ENCODE assay signal across 9 cellular contexts in genomic region chr9:73155389-73155788, GRCh38. TPM values are rescaled to one million over a fixed set of nuclear protein-coding genes. Genes with fewer than 3 reads are reported as not detected.
DNase-seq lines count a peak whose midpoint lies in the region; ATAC-seq and TF ChIP-seq lines count a peak whose summit lies in the region.
"Had no signal": no experiment of that assay in that cellular context is flagged by ENCODE, and none has a peak within 500 bp of the region (broad histone marks: within the 10 kb centered on the region; RNA-seq: fewer than 3 reads in every experiment).

No MANE protein-coding gene starts in this region.

- WGBS in mesodermal cell (ENCODE audit: insufficient coverage in 2 of 2), 2 experiments: 90% methylated on average over 2 of the region's 3 CpGs; no CpG with 5 or more reads in 1 of the 2 experiments

- no peak for ATAC-seq in left lobe of liver

- no peak overlapping the region for H3K27ac ChIP-seq in mesodermal cell (ENCODE audit: low read depth, low read length, severe bottlenecking)

- in situ Hi-C loops in astrocyte of the cerebellum (cut with HindIII; ENCODE audit: low sequenced_read_pairs): no loop called here

- H3K4me1 ChIP-seq in mesodermal cell (ENCODE audit: control insufficient read depth, insufficient read depth, low read length, poor library complexity, severe bottlenecking): peaks cover 8% of the 10 kb centered on the region

- H3K9me3 ChIP-seq in mesodermal cell (ENCODE audit: control insufficient read depth, low read length): no peaks in the 10 kb centered on the region

- peaks cover 46% of the 10 kb centered on the region for H3K36me3 ChIP-seq in mesodermal cell (ENCODE audit: control insufficient read depth, insufficient read depth, low read length)

- TF ChIP-seq CTCF in AG10803 (conservative IDR thresholded peaks at IDR 0.05; ENCODE audit: low read length) (no peak), astrocyte of the cerebellum (IDR thresholded peaks at IDR 0.05; ENCODE audit: low read depth, low read length, missing control alignments) (no peak)

- peak overlapping the region; percentile 59 for H3K4me3 ChIP-seq in AG10803 (ENCODE audit: low read length)
- peak overlapping the region; percentile 68 for H3K4me3 ChIP-seq in astrocyte of the cerebellum (ENCODE audit: low read depth, low read length)
- peak overlapping the region; percentile 72 for H3K4me3 ChIP-seq in mesodermal cell (ENCODE audit: extremely low read depth, insufficient read depth, low read length, poor library complexity, severe bottlenecking)

- DNase-seq in AG10803 (ENCODE audit: low read depth) (no peak), HT-29 (ENCODE audit: low spot score) (peak; percentile 33), astrocyte of the cerebellum (ENCODE audit: low read depth) (no peak), NCI-H2107 (lab: John Stamatoyannopoulos, UW) (no peak), dedifferentiated amniotic fluid mesenchymal stem cell (ENCODE audit: extremely low spot score) (no peak), left lobe of liver (ENCODE audit: low spot score) (no peak), DMS79 treated with DMSO at 0.1 percent for 48 hours (lab: John Stamatoyannopoulos, UW) (no peak)
- DNase-seq: NCI-H1694 treated with DMSO at 0.1 percent for 48 hours had no signal

RNA-seq across cellular contexts. Expression of gene ANXA1, which starts 3.7 kb away (rescaled TPM):
- total RNA-seq in HT-29 (2014; rRNA removed; shearing (Covaris generic)): 171 and 192 TPM in 2 replicates
- 1,115 TPM for polyA plus RNA-seq in mesodermal cell (2013, experiment 1 of 2)
- polyA plus RNA-seq in mesodermal cell (2013, experiment 2 of 2): 973 TPM
- 3.7 TPM for total RNA-seq in left lobe of liver

Comparison
In these comparisons a context has a peak if more than half of its experiments do, and no peak if none do; other contexts are left out.
1. RNA of gene ANXA1, which starts 3.7 kb away (total RNA-seq): 171 to 192 TPM in HT-29; 3.7 TPM in left lobe of liver (single experiment); every median in the first group is over 10 times any median in the second.
2. Peak in every context shown above with its lines, with median percentiles within 50 percentile points of each other: H3K4me3 ChIP-seq.